25 cellular contexts compared by ENCODE assay signal in genomic region chr6:18329781-18330180, GRCh38. TPM values are rescaled to one million over a fixed set of nuclear protein-coding genes. Genes with fewer than 3 reads are reported as not detected.
DNase-seq lines count a peak whose midpoint lies in the region; ATAC-seq and TF ChIP-seq lines count a peak whose summit lies in the region.
"Had no signal": no experiment of that assay in that cellular context is flagged by ENCODE, and none has a peak within 500 bp of the region (broad histone marks: within the 10 kb centered on the region; RNA-seq: fewer than 3 reads in every experiment).

No MANE protein-coding gene starts in this region.

- no peak for DNase-seq in left ventricle myocardium inferior
- no peak for DNase-seq in cardiac septum (ENCODE audit: low spot score)
- DNase-seq in caudate nucleus (lab: John Stamatoyannopoulos, UW) = no peak
- DNase-seq in psoas muscle = no peak
- no peak for DNase-seq in transverse colon
- no peak for DNase-seq in NK-92 (lab: John Stamatoyannopoulos, UW; ENCODE audit: unreplicated experiment)
- no peak for DNase-seq in SHP77 (lab: John Stamatoyannopoulos, UW)
- DNase-seq: activated CD4-positive, alpha-beta memory T cell treated with anti-CD3 and anti-CD28 coated beads, Interleukin-2, amount 10 ng/mL, durations not matched to agents 7 days and 5 days; activated CD4-positive, CD25-positive, alpha-beta regulatory T cell; activated naive CD4-positive, alpha-beta T cell treated with anti-CD3 and anti-CD28 coated beads, Interleukin-2, amount 10 ng/mL, durations not matched to agents 7 days and 5 days; activated T-cell treated with anti-CD3 and anti-CD28 coated beads, Interleukin-2, amount 50 U/mL, for 24 hours; BE2C; GF-D8; H9; islet precursor cell; mesenchymal stem cell; NCI-H1417 treated with DMSO at 0.1 percent for 48 hours; NCI-H524; PC-9; stimulated activated CD4-positive, alpha-beta T cell treated with anti-CD3 and anti-CD28 coated beads, Interleukin-15, amount 100 ng/mL, for 24 hours had no signal

- H3K27me3 ChIP-seq in left ventricle myocardium inferior (ENCODE audit: low read depth) (no peaks in the 10 kb centered on the region), psoas muscle (ENCODE audit: insufficient read depth in 3 of 3, low read length in 2 of 3) (no peaks in the 10 kb centered on the region), transverse colon (no peaks in the 10 kb centered on the region)
- H3K27me3 ChIP-seq: BE2C, hepatocyte, SJSA1 had no signal

- TF ChIP-seq POLR2A in transverse colon (IDR thresholded peaks at IDR 0.05) = no peak

- no peaks in the 10 kb centered on the region for H3K9me3 ChIP-seq in left ventricle myocardium inferior (replicated peaks)
- no peaks in the 10 kb centered on the region for H3K9me3 ChIP-seq in psoas muscle
- no peaks in the 10 kb centered on the region for H3K9me3 ChIP-seq in transverse colon
- H3K9me3 ChIP-seq: BE2C, SJSA1 had no signal

- TF ChIP-seq CTCF in left ventricle myocardium inferior (IDR thresholded peaks at IDR 0.05; ENCODE audit: borderline replicate concordance) (no peak), psoas muscle (IDR thresholded peaks at IDR 0.05) (no peak), transverse colon (IDR thresholded peaks at IDR 0.05) (no peak)

- ATAC-seq in psoas muscle = no peak
- ATAC-seq in GM18909 (IDR thresholded peaks at IDR 0.05; ENCODE audit: poor library complexity, unreplicated experiment) = no peak
- ATAC-seq: stimulated activated effector memory CD8-positive, alpha-beta T cell treated with anti-CD3 and anti-CD28 coated beads, Interleukin-12 subunit alpha, Interleukin-12 subunit beta, amount 100 ng/mL, for 72 hours had no signal

- intact Hi-C loops in left ventricle myocardium inferior (cut with micrococcal nuclease) (no loop called here), cardiac septum (cut with DNase I) (no loop called here), psoas muscle (cut with DNase I) (loop anchor here in 1 of 2 donors (5.0 kb wide), 2 partner anchors 58 to 1303 kb away; partner anchors contain the start of gene RNF144B), transverse colon (cut with DNase I; ENCODE audit: low total_unique reads) (no loop called here)

- peak overlapping the region; percentile 43 for H3K27ac ChIP-seq in left ventricle myocardium inferior (replicated peaks)
- peak overlapping the region; percentile 64 for H3K27ac ChIP-seq in caudate nucleus (ENCODE audit: low read depth, low read length)
- peak overlapping the region; percentile 31 for H3K27ac ChIP-seq in psoas muscle
- peak overlapping the region; percentile 40 to 60 (median 56) for H3K27ac ChIP-seq in transverse colon
- H3K27ac ChIP-seq: hepatocyte, PC-9, SJSA1 had no signal

- H3K36me3 ChIP-seq in left ventricle myocardium inferior (no peaks in the 10 kb centered on the region), psoas muscle (ENCODE audit: insufficient read depth in 1 of 2, low read depth in 1 of 2) (no peaks in the 10 kb centered on the region), transverse colon (no peaks in the 10 kb centered on the region)
- H3K36me3 ChIP-seq: BE2C, SJSA1 had no signal

- H3K4me1 ChIP-seq in left ventricle myocardium inferior (no peaks in the 10 kb centered on the region), psoas muscle (peaks cover 28% of the 10 kb centered on the region), transverse colon (peaks cover 0 to 12% (median 0%) of the 10 kb centered on the region in 4 donors)
- H3K4me1 ChIP-seq: BE2C, SJSA1 had no signal

- in situ Hi-C loops in transverse colon (cut with MboI; ENCODE audit: low pct_ligation_motif_present in 1 of 4, low pct_unique_long_range_greater_than_20kb in 1 of 4, low sequenced_read_pairs in 3 of 4) = loop anchor here in 3 of 4 donors (5.0 to 10.0 kb wide), 2 partner anchors 168 to 175 kb away; no protein-coding TSS in a partner anchor

- TF ChIP-seq EP300 in transverse colon (IDR thresholded peaks at IDR 0.05; ENCODE audit: low read depth) = no peak

- 68 to 73% (median 71%) methylated on average over 3 of the region's 3 CpGs for WGBS in psoas muscle, 3 donors
- WGBS in transverse colon (ENCODE audit: low coverage in 1 of 2), 2 donors = 60 to 66% methylated on average over 3 of the region's 3 CpGs

- H3K4me3 ChIP-seq in left ventricle myocardium inferior (no peak overlapping the region), psoas muscle (no peak overlapping the region), transverse colon (no peak overlapping the region)
- H3K4me3 ChIP-seq: GM12878, hepatocyte, PC-9, SJSA1 had no signal

RNA-seq across cellular contexts. Expression of gene RNF144B, which starts 57.4 kb away (rescaled TPM):
- total RNA-seq in left ventricle myocardium inferior = 14.1 TPM
- total RNA-seq in cardiac septum = 9.3 TPM
- 10 to 100 TPM; 33.6 to 94.9 (median 65.4) TPM for total RNA-seq in psoas muscle
- 10 to 100 TPM in 1 of 3 donors, 1 to 10 TPM in 2; 6.0 to 34.5 (median 7.9) TPM for polyA plus RNA-seq in psoas muscle
- total RNA-seq in transverse colon = 1 to 10 TPM; 1.4 to 4.5 (median 3.8) TPM
